2 cellular contexts compared by ENCODE assay signal in genomic region chr9:38595117-38595516, GRCh38. TPM values are rescaled to one million over a fixed set of nuclear protein-coding genes. Genes with fewer than 3 reads are reported as not detected.
"Had no signal": no experiment of that assay in that cellular context is flagged by ENCODE, and none has a peak within 500 bp of the region (broad histone marks: within the 10 kb centered on the region; RNA-seq: fewer than 3 reads in every experiment).

No MANE protein-coding gene starts in this region.

RNA-seq across cellular contexts. Expression of gene ANKRD18A, which starts 25.3 kb away (rescaled TPM):
- total RNA-seq: IMR-90 had no signal
- polyA plus RNA-seq: IMR-90, K562 had no signal
